9 cellular contexts compared by ENCODE assay signal in the genomic region with DNA sequence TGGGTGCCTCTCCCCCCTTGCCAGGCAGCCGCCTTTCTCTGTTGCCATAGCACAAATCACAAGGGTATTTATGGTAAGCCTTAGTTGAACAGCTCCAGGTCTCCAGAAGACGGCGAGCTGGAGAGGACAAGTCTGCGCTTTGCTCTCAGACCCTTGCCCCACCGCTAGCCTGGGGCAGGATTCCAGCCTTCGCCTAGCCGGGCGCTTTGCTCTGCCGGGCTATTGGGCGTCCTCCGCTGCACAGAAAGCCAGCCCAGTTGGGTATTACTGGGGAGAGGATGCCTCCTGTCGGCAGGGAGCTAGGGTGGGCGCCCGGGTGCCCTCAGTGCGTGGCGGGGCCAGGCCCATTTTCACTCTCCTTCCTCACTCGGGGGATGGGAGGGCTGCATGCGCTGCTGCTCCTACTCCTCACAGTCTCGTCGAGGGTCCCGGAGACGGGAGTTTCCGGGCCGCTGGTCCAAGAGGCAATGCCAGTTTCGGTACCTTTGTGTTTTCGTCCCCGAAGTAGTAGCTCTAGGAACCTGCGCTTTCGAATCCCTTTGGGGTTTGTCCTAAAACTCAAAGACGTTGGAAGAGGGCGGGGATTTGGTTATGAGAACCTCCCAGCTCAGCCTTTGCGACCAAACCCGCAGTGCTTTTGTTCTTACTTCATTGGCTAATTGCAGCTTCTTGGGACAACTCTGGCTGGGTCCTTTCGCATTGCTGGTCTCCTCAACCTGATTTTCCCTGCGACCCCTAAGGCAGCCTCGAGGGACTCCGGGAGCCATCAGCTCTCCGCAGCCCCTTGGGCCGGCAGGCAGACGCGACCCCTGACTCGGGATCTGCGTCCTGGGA. TPM values are rescaled to one million over a fixed set of nuclear protein-coding genes. Genes with fewer than 3 reads are reported as not detected.
DNase-seq lines count a peak whose midpoint lies in the region; ATAC-seq, FAIRE-seq and TF ChIP-seq lines count a peak whose summit lies in the region.
"Had no signal": no experiment of that assay in that cellular context is flagged by ENCODE, and none has a peak within 500 bp of the region (broad histone marks: within the 10 kb centered on the region; RNA-seq: fewer than 3 reads in every experiment).

No MANE protein-coding gene starts in this region.

- peaks cover 27 to 33% (median 31%) of the 10 kb centered on the region in 10 experiments for H3K4me1 ChIP-seq in BLaER1 treated with 17β-estradiol and CSF1 and Interleukin-3, amounts not matched to agents 10 nM and 100 nM
- peaks cover 22% of the 10 kb centered on the region for H3K4me1 ChIP-seq in osteoblast (ENCODE audit: insufficient read depth, low read length)

- peaks cover 7% of the 10 kb centered on the region for H3K79me2 ChIP-seq in osteoblast (ENCODE audit: insufficient read depth, low read length)

- H3K27me3 Mint-ChIP-seq in activated B cell treated with CpG ODN at 0.5 μM for 24 hours, result peaks cover 64% of the 10 kb centered on the region

- ATAC-seq in activated B cell treated with CpG ODN at 0.5 μM for 24 hours (ENCODE audit: low read depth) (no peak), GM18858 (IDR thresholded peaks at IDR 0.05; ENCODE audit: unreplicated experiment) (no peak), GM19452 (IDR thresholded peaks at IDR 0.05; ENCODE audit: unreplicated experiment) (no peak)

- peak; percentile 9 for FAIRE-seq in HTR-8/SVneo (lab: Jason Lieb, UNC)
- FAIRE-seq: pancreas had no signal

- DNase-seq in HTR-8/SVneo (ENCODE audit: insufficient read length, low spot score) (peak; percentile 67), activated B cell treated with CpG ODN at 0.5 μM for 24 hours (no peak), fibroblast of gingiva (ENCODE audit: low read depth) (peak; percentile 59), osteoblast (ENCODE audit: insufficient read length, low spot score, missing footprints) (peak; percentile 96), NK-92 (lab: John Stamatoyannopoulos, UW; ENCODE audit: unreplicated experiment) (no peak)

- CTCF ChIA-PET in activated B cell treated with CpG ODN at 0.5 μM for 24 hours (lab: Charles Lee), result interaction anchor here (0.8 to 1.2 kb wide), 3 partner anchors 18 to 533 kb away, joined by 3 to 5 read pairs (median 4); no protein-coding TSS in a partner anchor

- H3K36me3 Mint-ChIP-seq in activated B cell treated with CpG ODN at 0.5 μM for 24 hours (ENCODE audit: low read depth), result peaks cover 2% of the 10 kb centered on the region

- no peak for TF ChIP-seq CTCF in activated B cell treated with CpG ODN at 0.5 μM for 24 hours (IDR thresholded peaks at IDR 0.05)
- TF ChIP-seq CTCF in osteoblast (IDR thresholded peaks at IDR 0.05; ENCODE audit: extremely low read depth, low read depth, low read length), result peak; percentile 63

- no peaks in the 10 kb centered on the region for H3K9me3 Mint-ChIP-seq in activated B cell treated with CpG ODN at 0.5 μM for 24 hours

- H3K4me1 Mint-ChIP-seq in activated B cell treated with CpG ODN at 0.5 μM for 24 hours, result peaks cover 26% of the 10 kb centered on the region

- intact Hi-C loops in activated B cell treated with CpG ODN at 0.5 μM for 24 hours (cut with micrococcal nuclease), result loop anchor here (1.0 to 5.0 kb wide), 2 partner anchors 26 to 34 kb away; no protein-coding TSS in a partner anchor

- H3K9me3 ChIP-seq in BLaER1 treated with 17β-estradiol and CSF1 and Interleukin-3, amounts not matched to agents 10 nM and 100 nM (replicated peaks in 1 of 11), result no peaks in the 10 kb centered on the region; a peak in 1 of 22 replicates
- H3K9me3 ChIP-seq in osteoblast (ENCODE audit: low read depth, low read length), result no peaks in the 10 kb centered on the region
- H3K9me3 ChIP-seq: pancreas had no signal

- peaks cover 91 to 99% (median 97%) of the 10 kb centered on the region in 11 experiments for H3K27me3 ChIP-seq in BLaER1 treated with 17β-estradiol and CSF1 and Interleukin-3, amounts not matched to agents 10 nM and 100 nM
- H3K27me3 ChIP-seq in osteoblast (ENCODE audit: insufficient read depth, low read length), result no peaks in the 10 kb centered on the region

- no peaks in the 10 kb centered on the region for H3K36me3 ChIP-seq in BLaER1 treated with 17β-estradiol and CSF1 and Interleukin-3, amounts not matched to agents 10 nM and 100 nM
- no peaks in the 10 kb centered on the region for H3K36me3 ChIP-seq in osteoblast (ENCODE audit: insufficient read depth, low read length)
- H3K36me3 ChIP-seq: pancreas had no signal

- H4K20me1 ChIP-seq in BLaER1 treated with 17β-estradiol and CSF1 and Interleukin-3, amounts not matched to agents 10 nM and 100 nM, result peaks cover 5 to 65% (median 45%) of the 10 kb centered on the region in 11 experiments; a peak in 20 of 22 replicates
- H4K20me1 ChIP-seq in osteoblast (ENCODE audit: insufficient read depth, low read length), result no peaks in the 10 kb centered on the region

- no peak overlapping the region for H3K27ac ChIP-seq in BLaER1 treated with 17β-estradiol and CSF1 and Interleukin-3, amounts not matched to agents 10 nM and 100 nM
- H3K27ac ChIP-seq in osteoblast (ENCODE audit: low read depth, low read length), result peak overlapping the region; percentile 42
- H3K27ac ChIP-seq: pancreas had no signal

- H3K27ac Mint-ChIP-seq in activated B cell treated with CpG ODN at 0.5 μM for 24 hours, result no peak overlapping the region

- H2AFZ ChIP-seq in osteoblast (ENCODE audit: low read length), result peak overlapping the region; percentile 92

- POLR2A ChIA-PET in activated B cell treated with CpG ODN at 0.5 μM for 24 hours (lab: Charles Lee), result no interaction called here

- peak overlapping the region in 9 of 10 experiments; percentile 19 to 58 (median 44); a peak in 18 of 20 replicates for H3K4me3 ChIP-seq in BLaER1 treated with 17β-estradiol and CSF1 and Interleukin-3, amounts not matched to agents 10 nM and 100 nM
- peak overlapping the region; percentile 75 for H3K4me3 ChIP-seq in osteoblast (ENCODE audit: insufficient read depth, low read length)

- H3K9ac ChIP-seq in BLaER1 treated with 17β-estradiol and CSF1 and Interleukin-3, amounts not matched to agents 10 nM and 100 nM, result no peak overlapping the region

- H3K4me3 Mint-ChIP-seq in activated B cell treated with CpG ODN at 0.5 μM for 24 hours, result peak overlapping the region; percentile 48

- H3K4me2 ChIP-seq in BLaER1 treated with 17β-estradiol and CSF1 and Interleukin-3, amounts not matched to agents 10 nM and 100 nM, result peak overlapping the region; percentile 32 to 92 (median 72); a peak in 21 of 22 replicates
- peak overlapping the region; percentile 89 for H3K4me2 ChIP-seq in osteoblast (ENCODE audit: insufficient read depth, low read length)

RNA-seq across cellular contexts. Expression of gene DLX2, which starts 3.6 kb away (rescaled TPM):
- total RNA-seq in activated B cell treated with CpG ODN at 0.5 μM for 24 hours, result 0.16 TPM in 1 of 2 replicates, not detected in the other
- total RNA-seq in osteoblast, result 0.36 and 0.59 TPM in 2 replicates
- total RNA-seq: pancreas had no signal

RNA-seq across cellular contexts. Expression of gene DLX1, which starts 21.0 kb away (rescaled TPM):
- total RNA-seq in activated B cell treated with CpG ODN at 0.5 μM for 24 hours (not detected in 2 replicates), osteoblast (1.8 and 2.4 TPM in 2 replicates)

Comparison
In these comparisons a context has a peak if more than half of its experiments do, and no peak if none do; other contexts are left out.
1. DNase-seq: peak in HTR-8/SVneo (single experiment), fibroblast of gingiva (single experiment) and osteoblast (single experiment); none in activated B cell treated with CpG ODN at 0.5 μM for 24 hours (single experiment) and NK-92 (single experiment).